ENCODE assay signal across 10 cellular contexts in the genomic region with DNA sequence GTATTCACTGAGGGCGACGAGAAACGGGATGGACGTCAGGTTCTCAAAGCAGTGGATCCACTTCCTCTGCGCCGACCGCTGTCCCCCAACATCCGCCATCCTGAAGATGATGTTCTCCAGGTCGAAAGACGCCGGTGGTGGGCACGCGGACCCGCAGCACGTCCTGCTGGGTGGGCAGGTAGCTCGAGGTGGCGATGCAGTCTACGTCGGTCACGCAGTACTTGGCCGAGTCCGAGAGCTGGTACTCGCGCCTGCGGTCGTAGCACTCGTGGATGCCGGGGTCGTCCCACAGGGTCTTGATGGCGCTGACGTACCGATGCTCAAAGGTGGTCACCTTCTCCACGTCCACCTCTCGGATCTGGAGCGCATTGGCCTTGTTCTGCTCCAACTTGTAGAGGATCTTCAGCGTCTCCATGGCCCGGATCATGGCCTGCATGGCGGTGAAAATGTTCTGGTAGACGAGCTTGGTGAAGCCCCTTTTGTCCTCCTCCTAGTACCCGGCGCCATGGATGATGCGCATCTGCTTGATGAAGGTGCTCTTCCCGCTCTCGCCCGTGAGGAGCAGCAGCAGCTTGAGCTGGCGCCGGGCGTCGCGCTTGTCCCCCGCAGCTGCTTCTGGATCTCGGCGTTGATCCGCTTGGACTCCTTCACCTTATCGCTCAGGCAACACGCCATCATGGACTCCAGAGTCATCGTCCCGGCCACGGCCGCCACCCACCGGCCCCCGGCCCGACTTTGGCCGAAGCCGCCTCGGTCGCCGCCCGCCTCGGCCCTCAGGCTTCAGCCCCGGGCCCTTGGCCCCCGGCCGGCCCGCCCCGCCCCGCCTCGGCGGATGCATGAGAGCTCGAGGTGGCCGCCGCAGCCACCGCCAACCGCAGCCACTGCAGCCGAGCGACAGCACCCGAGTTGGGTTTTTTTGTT.
DNase-seq lines count a peak whose midpoint lies in the region; ATAC-seq, FAIRE-seq and TF ChIP-seq lines count a peak whose summit lies in the region.
"Had no signal": no experiment of that assay in that cellular context is flagged by ENCODE, and none has a peak within 500 bp of the region (broad histone marks: within the 10 kb centered on the region; RNA-seq: fewer than 3 reads in every experiment).

No MANE protein-coding gene starts in this region.

- H3K27me3 Mint-ChIP-seq in Caco-2 (ENCODE audit: insufficient read depth, unreplicated experiment): no peaks in the 10 kb centered on the region

- intact Hi-C loops in Caco-2 (cut with micrococcal nuclease; ENCODE audit: unreplicated experiment): no loop called here
- intact Hi-C loops in colonic mucosa (cut with DNase I): no loop called here

- H3K4me1 ChIP-seq in Caco-2: no peaks in the 10 kb centered on the region
- peaks cover 7% of the 10 kb centered on the region; the same call in 1 of the 2 replicates for H3K4me1 ChIP-seq in SJSA1 (replicated peaks)
- H3K4me1 ChIP-seq in colonic mucosa: no peaks in the 10 kb centered on the region
- H3K4me1 ChIP-seq in parathyroid adenoma: no peaks in the 10 kb centered on the region
- H3K4me1 ChIP-seq in mesendoderm (ENCODE audit: control insufficient read depth, low read depth, low read length): no peaks in the 10 kb centered on the region

- no peak overlapping the region for H3K27ac Mint-ChIP-seq in Caco-2 (ENCODE audit: unreplicated experiment)
- H3K27ac Mint-ChIP-seq: brain had no signal

- H2AFZ ChIP-seq in parathyroid adenoma: peak overlapping the region; percentile 42

- H3K36me3 ChIP-seq in Caco-2 (ENCODE audit: control insufficient read depth, insufficient read depth, low read length) (no peaks in the 10 kb centered on the region), SJSA1 (no peaks in the 10 kb centered on the region), colonic mucosa (no peaks in the 10 kb centered on the region), parathyroid adenoma (ENCODE audit: control insufficient read depth, insufficient read depth, low read length) (no peaks in the 10 kb centered on the region), mesendoderm (ENCODE audit: control insufficient read depth, insufficient read depth, low read length) (no peaks in the 10 kb centered on the region)

- no peaks in the 10 kb centered on the region for H3K9me3 Mint-ChIP-seq in Caco-2 (ENCODE audit: unreplicated experiment)
- H3K9me3 Mint-ChIP-seq: brain had no signal

- H3K79me1 ChIP-seq in mesendoderm (ENCODE audit: low read length): no peaks in the 10 kb centered on the region

- H3K4me1 Mint-ChIP-seq in Caco-2 (ENCODE audit: low read depth, unreplicated experiment): no peaks in the 10 kb centered on the region
- H3K4me1 Mint-ChIP-seq: brain had no signal

- no peak overlapping the region for H2BK120ac ChIP-seq in mesendoderm (ENCODE audit: low read depth, low read length)

- no peaks in the 10 kb centered on the region for H3K79me2 ChIP-seq in parathyroid adenoma
- no peaks in the 10 kb centered on the region for H3K79me2 ChIP-seq in mesendoderm (ENCODE audit: control insufficient read depth, insufficient read depth, low read length)

- no peaks in the 10 kb centered on the region for H3K36me3 Mint-ChIP-seq in Caco-2 (ENCODE audit: insufficient read depth, unreplicated experiment)
- H3K36me3 Mint-ChIP-seq: brain had no signal

- FAIRE-seq in H54 (lab: Jason Lieb, UNC): no peak
- FAIRE-seq: K562 had no signal

- H3K23ac ChIP-seq in mesendoderm (ENCODE audit: low read length): no peak overlapping the region

- CTCF ChIA-PET in Caco-2 (lab: Charles Lee): interaction anchor here (0.8 kb wide), 1 partner anchor 30 kb away, joined by 3 read pairs; no protein-coding TSS in a partner anchor

- H3K4ac ChIP-seq in mesendoderm (ENCODE audit: low read depth, low read length): no peak overlapping the region

- no peak overlapping the region for H2BK5ac ChIP-seq in mesendoderm (ENCODE audit: low read length)

- H3K18ac ChIP-seq in mesendoderm (ENCODE audit: low read length): no peak overlapping the region

- H3K9me3 ChIP-seq in Caco-2 (no peaks in the 10 kb centered on the region), SJSA1 (replicated peaks) (no peaks in the 10 kb centered on the region), colonic mucosa (no peaks in the 10 kb centered on the region), parathyroid adenoma (ENCODE audit: control insufficient read depth, low read length) (no peaks in the 10 kb centered on the region)

- POLR2A ChIA-PET in Caco-2 (lab: Charles Lee): no interaction called here

- TF ChIP-seq POLR2A in H54 (IDR thresholded peaks at IDR 0.05; ENCODE audit: low read depth, low read length): no peak

- TF ChIP-seq CTCF in Caco-2 (IDR thresholded peaks at IDR 0.05; ENCODE audit: insufficient read depth in 1 of 2, low read depth in 1 of 2, low read length in 1 of 2, severe bottlenecking in 1 of 2, unreplicated experiment in 1 of 2) (no peak), colonic mucosa (IDR thresholded peaks at IDR 0.05) (no peak), parathyroid adenoma (IDR thresholded peaks at IDR 0.05) (no peak)

- no peak overlapping the region for H3K9ac ChIP-seq in colonic mucosa (ENCODE audit: low read depth in 2 of 2, low read length in 2 of 2)
- H3K9ac ChIP-seq in parathyroid adenoma: no peak overlapping the region
- no peak overlapping the region for H3K9ac ChIP-seq in mesendoderm (ENCODE audit: low read length)

- peak; percentile 29 to 57 for DNase-seq in Caco-2
- no peak for DNase-seq in SJSA1 (ENCODE audit: low read depth in 1 of 2, low spot score in 2 of 2)
- DNase-seq in colonic mucosa: no peak
- no peak for DNase-seq in SW480 (ENCODE audit: low spot score)
- DNase-seq in mesendoderm: no peak
- no peak for DNase-seq in H54 (ENCODE audit: insufficient read length, low spot score)

- no peak for ATAC-seq in GM21825 (IDR thresholded peaks at IDR 0.05; ENCODE audit: unreplicated experiment)
- ATAC-seq: K562 had no signal

- H3K27ac ChIP-seq in SJSA1 (no peak overlapping the region), colonic mucosa (no peak overlapping the region), parathyroid adenoma (no peak overlapping the region), mesendoderm (ENCODE audit: low read depth, low read length) (no peak overlapping the region)

- no peak overlapping the region for H2AK5ac ChIP-seq in mesendoderm (ENCODE audit: low read length)

- no peak overlapping the region for H3K56ac ChIP-seq in mesendoderm (ENCODE audit: low read length)

- WGBS in mesendoderm (ENCODE audit: extremely low coverage, insufficient coverage, low lambda C conversion rate): no CpG with 5 or more reads among the region's 86 CpGs

- H3K27me3 ChIP-seq in Caco-2 (replicated peaks; ENCODE audit: control insufficient read depth, insufficient read depth, low read length) (no peaks in the 10 kb centered on the region), SJSA1 (replicated peaks) (no peaks in the 10 kb centered on the region; the same call in 1 of the 2 replicates), colonic mucosa (peaks cover 9% of the 10 kb centered on the region), parathyroid adenoma (ENCODE audit: control insufficient read depth, insufficient read depth, low read length) (no peaks in the 10 kb centered on the region), mesendoderm (ENCODE audit: insufficient read depth, low read length, poor library complexity) (no peaks in the 10 kb centered on the region)

- H3K4me3 ChIP-seq in Caco-2 (ENCODE audit: low read depth, low read length) (peak overlapping the region; percentile 39), SJSA1 (peak overlapping the region; percentile 16; the same call in 1 of the 2 replicates), colonic mucosa (peak overlapping the region; percentile 20), parathyroid adenoma (ENCODE audit: low read depth, low read length) (no peak overlapping the region), mesendoderm (ENCODE audit: low read length) (no peak overlapping the region)
- H3K4me3 ChIP-seq: K562 had no signal

- no peak overlapping the region for H2BK15ac ChIP-seq in mesendoderm (replicated peaks; ENCODE audit: low read depth)

- H3K4me2 ChIP-seq in parathyroid adenoma (ENCODE audit: low read length) (peak overlapping the region; percentile 43), mesendoderm (ENCODE audit: low read length) (no peak overlapping the region)

- peak overlapping the region; percentile 62 for H3K4me3 Mint-ChIP-seq in Caco-2 (ENCODE audit: unreplicated experiment)
- H3K4me3 Mint-ChIP-seq: brain had no signal

- no peak overlapping the region for H4K8ac ChIP-seq in mesendoderm (ENCODE audit: low read depth, low read length)

- no peak overlapping the region for H4K5ac ChIP-seq in mesendoderm (ENCODE audit: low read length)

- BruUV-seq in Caco-2 (replicated peaks; lab: Mats Ljungman, UMichigan): no TSS peak

Comparison
In these comparisons a context has a peak if more than half of its experiments do, and no peak if none do; other contexts are left out.
1. DNase-seq: peak in Caco-2 (2 of 2); none in SJSA1 (0 of 2), colonic mucosa (single experiment), SW480 (single experiment), mesendoderm (single experiment) and H54 (single experiment).
2. H3K4me3 ChIP-seq: peak in Caco-2 (single experiment), SJSA1 (single experiment) and colonic mucosa (single experiment); none in parathyroid adenoma (single experiment) and mesendoderm (single experiment).